Comparison of ENCODE assay signal across 17 cellular contexts in genomic region chr7:2955177-2955768, GRCh38.
A peak's percentile ranks its signal among the peaks of the same experiment; 100 is the strongest.
DNase-seq lines count a peak whose midpoint lies in the region; ATAC-seq, FAIRE-seq and TF ChIP-seq lines count a peak whose summit lies in the region.
"Had no signal": no experiment of that assay in that cellular context is flagged by ENCODE, and none has a peak within 500 bp of the region (broad histone marks: within the 10 kb centered on the region; RNA-seq: fewer than 3 reads in every experiment).

No MANE protein-coding gene starts in this region.

- TF ChIP-seq CTCF in chondrocyte (IDR thresholded peaks at IDR 0.05), result no peak

- H3K27me3 Mint-ChIP-seq in activated T-cell treated with anti-CD3 and anti-CD28 coated beads, Interleukin-2, amount 50 U/mL, for 72 hours (ENCODE audit: low read depth), result no peaks in the 10 kb centered on the region
- H3K27me3 Mint-ChIP-seq in T-helper 17 cell (no peaks in the 10 kb centered on the region), chondrocyte (ENCODE audit: low read depth) (no peaks in the 10 kb centered on the region)
- H3K27me3 Mint-ChIP-seq in stimulated activated memory B cell treated with anti-CD40 and anti-IgM and Interleukin-4, amounts not matched to agents 10 μg/mL and 1 μg/mL and 100 μg/mL, for 72 hours, result no peaks in the 10 kb centered on the region

- no peaks in the 10 kb centered on the region for H3K9me3 ChIP-seq in T-helper 17 cell (ENCODE audit: control insufficient read depth, low read length, poor library complexity, severe bottlenecking)
- H3K9me3 ChIP-seq: SK-N-SH had no signal

- no peak for DNase-seq in activated T-cell treated with anti-CD3 and anti-CD28 coated beads, Interleukin-2, amount 50 U/mL, for 72 hours
- DNase-seq in activated T-cell treated with anti-CD3 and anti-CD28 coated beads for 4 hours (no peak), T-helper 17 cell (no peak), chondrocyte (ENCODE audit: low spot score) (peak; percentile 9), NCI-H187 treated with DMSO at 0.1 percent for 48 hours (lab: John Stamatoyannopoulos, UW) (no peak), GM12892 (ENCODE audit: insufficient read length) (no peak)
- DNase-seq: GF-D8, GOT3, mammary epithelial cell, NCI-H1105, NCI-H2171, NCI-H748 treated with DMSO at 0.1 percent for 48 hours, PC-9, retina, SK-N-SH had no signal

- H3K27ac Mint-ChIP-seq in activated T-cell treated with anti-CD3 and anti-CD28 coated beads, Interleukin-2, amount 50 U/mL, for 72 hours, result peak overlapping the region; percentile 87
- H3K27ac Mint-ChIP-seq in T-helper 17 cell (peak overlapping the region; percentile 92), chondrocyte (ENCODE audit: unreplicated experiment) (no peak overlapping the region)
- peak overlapping the region; percentile 63 for H3K27ac Mint-ChIP-seq in stimulated activated memory B cell treated with anti-CD40 and anti-IgM and Interleukin-4, amounts not matched to agents 10 μg/mL and 1 μg/mL and 100 μg/mL, for 72 hours

- TF ChIP-seq POLR2A in GM12892 (IDR thresholded peaks at IDR 0.05; ENCODE audit: low read depth, low read length), result no peak

- peaks cover 92% of the 10 kb centered on the region for H3K4me1 Mint-ChIP-seq in activated T-cell treated with anti-CD3 and anti-CD28 coated beads, Interleukin-2, amount 50 U/mL, for 72 hours (ENCODE audit: low read depth)
- H3K4me1 Mint-ChIP-seq in T-helper 17 cell (peaks cover 32% of the 10 kb centered on the region), chondrocyte (ENCODE audit: low read depth) (peaks cover 6% of the 10 kb centered on the region)
- H3K4me1 Mint-ChIP-seq in stimulated activated memory B cell treated with anti-CD40 and anti-IgM and Interleukin-4, amounts not matched to agents 10 μg/mL and 1 μg/mL and 100 μg/mL, for 72 hours, result peaks cover 68% of the 10 kb centered on the region

- FAIRE-seq in GM12892 (lab: Jason Lieb, UNC), result no peak

- peak overlapping the region; percentile 57 to 70 for H3K4me3 Mint-ChIP-seq in activated T-cell treated with anti-CD3 and anti-CD28 coated beads, Interleukin-2, amount 50 U/mL, for 72 hours
- no peak overlapping the region for H3K4me3 Mint-ChIP-seq in T-helper 17 cell
- no peak overlapping the region for H3K4me3 Mint-ChIP-seq in chondrocyte (ENCODE audit: unreplicated experiment)
- H3K4me3 Mint-ChIP-seq in stimulated activated memory B cell treated with anti-CD40 and anti-IgM and Interleukin-4, amounts not matched to agents 10 μg/mL and 1 μg/mL and 100 μg/mL, for 72 hours, result no peak overlapping the region

- H3K9me3 Mint-ChIP-seq in activated T-cell treated with anti-CD3 and anti-CD28 coated beads, Interleukin-2, amount 50 U/mL, for 72 hours, result peaks cover 3 to 8% of the 10 kb centered on the region in 2 donors
- H3K9me3 Mint-ChIP-seq in chondrocyte (ENCODE audit: low read depth), result peaks cover 10% of the 10 kb centered on the region
- no peaks in the 10 kb centered on the region for H3K9me3 Mint-ChIP-seq in stimulated activated memory B cell treated with anti-CD40 and anti-IgM and Interleukin-4, amounts not matched to agents 10 μg/mL and 1 μg/mL and 100 μg/mL, for 72 hours

- ATAC-seq in activated T-cell treated with anti-CD3 and anti-CD28 coated beads, Interleukin-2, amount 50 U/mL, for 72 hours (replicated peaks in 1 of 2), result no peak
- ATAC-seq in T-helper 17 cell (no peak), HG03280 (IDR thresholded peaks at IDR 0.05; ENCODE audit: unreplicated experiment) (no peak)
- ATAC-seq in stimulated activated memory B cell treated with anti-CD40 and anti-IgM and Interleukin-4, amounts not matched to agents 10 μg/mL and 1 μg/mL and 100 μg/mL, for 72 hours, result no peak

- peaks cover 15 to 46% of the 10 kb centered on the region in 2 donors for H3K36me3 Mint-ChIP-seq in activated T-cell treated with anti-CD3 and anti-CD28 coated beads, Interleukin-2, amount 50 U/mL, for 72 hours (ENCODE audit: insufficient read depth in 2 of 2)
- H3K36me3 Mint-ChIP-seq in T-helper 17 cell (ENCODE audit: low read depth) (peaks cover 5% of the 10 kb centered on the region), chondrocyte (ENCODE audit: low read depth) (no peaks in the 10 kb centered on the region)
- peaks cover 72% of the 10 kb centered on the region for H3K36me3 Mint-ChIP-seq in stimulated activated memory B cell treated with anti-CD40 and anti-IgM and Interleukin-4, amounts not matched to agents 10 μg/mL and 1 μg/mL and 100 μg/mL, for 72 hours

Comparison
In these comparisons a context has a peak if more than half of its experiments do, and no peak if none do; other contexts are left out.
1. H3K4me3 Mint-ChIP-seq: peak in activated T-cell treated with anti-CD3 and anti-CD28 coated beads, Interleukin-2, amount 50 U/mL, for 72 hours (2 of 2); none in T-helper 17 cell (single experiment), chondrocyte (single experiment) and stimulated activated memory B cell treated with anti-CD40 and anti-IgM and Interleukin-4, amounts not matched to agents 10 μg/mL and 1 μg/mL and 100 μg/mL, for 72 hours (single experiment).